ENCODE assay signal across 25 cellular contexts in genomic region chr21:31360717-31361116, GRCh38. TPM values are rescaled to one million over a fixed set of nuclear protein-coding genes. Genes with fewer than 3 reads are reported as not detected.
"Had no signal": no experiment of that assay in that cellular context is flagged by ENCODE, and none has a peak within 500 bp of the region (broad histone marks: within the 10 kb centered on the region; RNA-seq: fewer than 3 reads in every experiment).

No MANE protein-coding gene starts in this region.

- H3K27me3 ChIP-seq: SJCRH30 had no signal

- H3K4me1 ChIP-seq: SJCRH30 had no signal

- H3K4me3 Mint-ChIP-seq: IgD-negative memory B cell had no signal

- DNase-seq: Kasumi-1, MM.1S, NCI-H1092, NCI-H1105 treated with DMSO at 0.1 percent for 48 hours, NCI-H1417 treated with DMSO at 0.1 percent for 48 hours, NCI-H146, NCI-H1694 treated with DMSO at 0.1 percent for 48 hours, NCI-H1930, NCI-H2081 treated with DMSO at 0.1 percent for 48 hours, NCI-H2171, NCI-H226, NCI-H446, NCI-H510A, NCI-H524 treated with DMSO at 0.1 percent for 48 hours, NCI-H69, NCI-H774, SHP77 treated with DMSO at 0.1 percent for 48 hours, SJCRH30 had no signal

- H3K4me1 Mint-ChIP-seq: IgD-negative memory B cell had no signal

- H3K36me3 Mint-ChIP-seq: IgD-negative memory B cell had no signal

- H3K27ac ChIP-seq: HL-60, KMS-11, RWPE1, SJCRH30 had no signal

- ATAC-seq: K562, Panc1, SK-N-SH treated with all-trans-retinoic acid at 6 μM for 48 hours had no signal

- H3K36me3 ChIP-seq: SJCRH30 had no signal

- H3K9me3 ChIP-seq: SJCRH30 had no signal

- H3K4me3 ChIP-seq: K562, SJCRH30 had no signal

- H3K27ac Mint-ChIP-seq: IgD-negative memory B cell had no signal

RNA-seq across cellular contexts. Expression of gene TIAM1, which starts 16.7 kb away (rescaled TPM):
- polyA plus RNA-seq: K562 had no signal
